13 cellular contexts compared by ENCODE assay signal in the genomic region with DNA sequence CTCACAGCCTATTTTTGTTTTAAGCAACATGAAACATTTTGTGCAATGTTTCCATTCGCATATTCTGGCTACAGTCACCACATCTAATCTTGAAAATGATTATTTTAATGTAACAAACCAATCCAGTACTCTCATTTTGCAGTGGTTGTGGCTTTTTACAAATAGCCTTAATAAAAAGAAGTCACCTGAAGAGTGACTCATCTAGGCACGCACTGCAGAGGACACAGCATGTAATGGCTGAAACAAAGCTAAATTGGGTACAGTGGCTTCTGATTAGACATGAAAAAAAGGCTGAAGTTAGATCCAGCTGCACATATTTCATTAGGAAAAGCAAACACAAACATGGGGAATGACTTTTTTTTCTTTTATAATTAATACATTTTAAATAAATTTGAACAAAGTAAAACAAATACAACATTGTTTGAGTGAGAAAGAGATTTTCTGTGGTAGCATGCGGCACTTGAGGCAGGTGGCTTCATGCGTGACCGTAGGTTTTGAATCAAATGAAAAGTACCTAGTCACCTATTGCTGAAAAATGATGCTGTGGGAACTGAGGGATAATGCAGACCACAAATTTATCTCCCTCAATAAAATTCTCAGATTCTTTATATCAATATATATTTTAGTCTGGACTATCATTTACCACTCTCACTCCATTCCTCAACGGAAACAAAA.
DNase-seq lines count a peak whose midpoint lies in the region; ATAC-seq and TF ChIP-seq lines count a peak whose summit lies in the region.
"Had no signal": no experiment of that assay in that cellular context is flagged by ENCODE, and none has a peak within 500 bp of the region (broad histone marks: within the 10 kb centered on the region; RNA-seq: fewer than 3 reads in every experiment).

No MANE protein-coding gene starts in this region.

- no peak overlapping the region for H3K27ac ChIP-seq in mesendoderm (ENCODE audit: low read depth, low read length)
- H3K27ac ChIP-seq: heart left ventricle had no signal

- no peaks in the 10 kb centered on the region for H3K79me1 ChIP-seq in mesendoderm (ENCODE audit: low read length)

- H3K56ac ChIP-seq in mesendoderm (ENCODE audit: low read length) = no peak overlapping the region

- TF ChIP-seq CTCF in GM13976 (IDR thresholded peaks at IDR 0.05; ENCODE audit: borderline replicate concordance, control extremely low read depth, extremely low read depth, insufficient read depth, missing control alignments) = no peak

- H3K27me3 Mint-ChIP-seq in activated naive CD4-positive, alpha-beta T cell treated with anti-CD3 and anti-CD28 coated beads, Interleukin-2, amount 10 ng/mL, durations not matched to agents 7 days and 5 days = no peaks in the 10 kb centered on the region
- H3K27me3 Mint-ChIP-seq in activated CD8-positive, alpha-beta memory T cell treated with anti-CD3 and anti-CD28 coated beads, Interleukin-2, amount 10 ng/mL, durations not matched to agents 7 days and 5 days = no peaks in the 10 kb centered on the region

- WGBS in mesendoderm (ENCODE audit: extremely low coverage, insufficient coverage, low lambda C conversion rate) = no CpG with 5 or more reads among the region's 6 CpGs

- H2AK5ac ChIP-seq in mesendoderm (ENCODE audit: low read length) = no peak overlapping the region

- no peak overlapping the region for H3K9ac ChIP-seq in mesendoderm (ENCODE audit: low read length)
- H3K9ac ChIP-seq: SK-N-SH had no signal

- H3K9me3 Mint-ChIP-seq in activated naive CD4-positive, alpha-beta T cell treated with anti-CD3 and anti-CD28 coated beads, Interleukin-2, amount 10 ng/mL, durations not matched to agents 7 days and 5 days = no peaks in the 10 kb centered on the region
- H3K9me3 Mint-ChIP-seq in activated CD8-positive, alpha-beta memory T cell treated with anti-CD3 and anti-CD28 coated beads, Interleukin-2, amount 10 ng/mL, durations not matched to agents 7 days and 5 days (ENCODE audit: low read depth) = no peaks in the 10 kb centered on the region

- no peak overlapping the region for H3K23ac ChIP-seq in mesendoderm (ENCODE audit: low read length)

- no peak overlapping the region for H3K4ac ChIP-seq in mesendoderm (ENCODE audit: low read depth, low read length)

- no peak overlapping the region for H3K18ac ChIP-seq in mesendoderm (ENCODE audit: low read length)

- H4K5ac ChIP-seq in mesendoderm (ENCODE audit: low read length) = no peak overlapping the region

- no peaks in the 10 kb centered on the region for H3K4me1 ChIP-seq in mesendoderm (ENCODE audit: control insufficient read depth, low read depth, low read length)
- H3K4me1 ChIP-seq: heart left ventricle had no signal

- no peak overlapping the region for H2BK5ac ChIP-seq in mesendoderm (ENCODE audit: low read length)

- H3K79me2 ChIP-seq in mesendoderm (ENCODE audit: control insufficient read depth, insufficient read depth, low read length) = no peaks in the 10 kb centered on the region

- peak; percentile 7 for DNase-seq in GM13976 (ENCODE audit: low spot score)
- no peak for DNase-seq in activated naive CD4-positive, alpha-beta T cell treated with anti-CD3 and anti-CD28 coated beads, Interleukin-2, amount 10 ng/mL, durations not matched to agents 7 days and 5 days
- no peak for DNase-seq in activated CD8-positive, alpha-beta memory T cell treated with anti-CD3 and anti-CD28 coated beads, Interleukin-2, amount 10 ng/mL, durations not matched to agents 7 days and 5 days
- no peak for DNase-seq in mesendoderm
- DNase-seq in glomerular visceral epithelial cell (ENCODE audit: extremely low spot score) = no peak
- DNase-seq: central memory CD4-positive, alpha-beta T cell; heart left ventricle; left cardiac atrium; SK-N-SH; trophoblast cell had no signal

- no peak overlapping the region for H3K4me2 ChIP-seq in mesendoderm (ENCODE audit: low read length)
- H3K4me2 ChIP-seq: SK-N-SH had no signal

- no peaks in the 10 kb centered on the region for H3K27me3 ChIP-seq in mesendoderm (ENCODE audit: insufficient read depth, low read length, poor library complexity)

- in situ Hi-C loops in GM13976 (cut with MboI; ENCODE audit: low sequenced_read_pairs, unreplicated experiment) = no loop called here

- no peak overlapping the region for H2BK120ac ChIP-seq in mesendoderm (ENCODE audit: low read depth, low read length)

- H2BK15ac ChIP-seq in mesendoderm (replicated peaks; ENCODE audit: low read depth) = no peak overlapping the region

- H3K36me3 ChIP-seq in mesendoderm (ENCODE audit: control insufficient read depth, insufficient read depth, low read length) = no peaks in the 10 kb centered on the region
- H3K36me3 ChIP-seq: heart left ventricle had no signal

- no peak overlapping the region for H3K27ac Mint-ChIP-seq in activated naive CD4-positive, alpha-beta T cell treated with anti-CD3 and anti-CD28 coated beads, Interleukin-2, amount 10 ng/mL, durations not matched to agents 7 days and 5 days
- H3K27ac Mint-ChIP-seq in activated CD8-positive, alpha-beta memory T cell treated with anti-CD3 and anti-CD28 coated beads, Interleukin-2, amount 10 ng/mL, durations not matched to agents 7 days and 5 days = no peak overlapping the region

- H3K36me3 Mint-ChIP-seq in activated naive CD4-positive, alpha-beta T cell treated with anti-CD3 and anti-CD28 coated beads, Interleukin-2, amount 10 ng/mL, durations not matched to agents 7 days and 5 days = no peaks in the 10 kb centered on the region
- H3K36me3 Mint-ChIP-seq in activated CD8-positive, alpha-beta memory T cell treated with anti-CD3 and anti-CD28 coated beads, Interleukin-2, amount 10 ng/mL, durations not matched to agents 7 days and 5 days = no peaks in the 10 kb centered on the region

- ATAC-seq in GM19467 (IDR thresholded peaks at IDR 0.05; ENCODE audit: unreplicated experiment) (peak; percentile 51), HG02840 (IDR thresholded peaks at IDR 0.05; ENCODE audit: low FRiP score, unreplicated experiment) (peak; percentile 75), HG03520 (IDR thresholded peaks at IDR 0.05; ENCODE audit: unreplicated experiment) (peak; percentile 88)
- no peak for ATAC-seq in activated CD8-positive, alpha-beta memory T cell treated with anti-CD3 and anti-CD28 coated beads, Interleukin-2, amount 10 ng/mL, durations not matched to agents 7 days and 5 days
- ATAC-seq: heart left ventricle, left cardiac atrium had no signal

- CTCF ChIA-PET in activated naive CD4-positive, alpha-beta T cell treated with anti-CD3 and anti-CD28 coated beads, Interleukin-2, amount 10 ng/mL, durations not matched to agents 7 days and 5 days (lab: Charles Lee) = interaction anchor here (0.9 kb wide), 1 partner anchor 774 kb away, joined by 3 read pairs; no protein-coding TSS in a partner anchor
- CTCF ChIA-PET in activated CD8-positive, alpha-beta memory T cell treated with anti-CD3 and anti-CD28 coated beads, Interleukin-2, amount 10 ng/mL, durations not matched to agents 7 days and 5 days (lab: Charles Lee) = no interaction called here

- no peak overlapping the region for H4K8ac ChIP-seq in mesendoderm (ENCODE audit: low read depth, low read length)

- no peak overlapping the region for H3K4me3 ChIP-seq in mesendoderm (ENCODE audit: low read length)
- H3K4me3 ChIP-seq: heart left ventricle had no signal

- no peaks in the 10 kb centered on the region for H3K4me1 Mint-ChIP-seq in activated naive CD4-positive, alpha-beta T cell treated with anti-CD3 and anti-CD28 coated beads, Interleukin-2, amount 10 ng/mL, durations not matched to agents 7 days and 5 days
- H3K4me1 Mint-ChIP-seq in activated CD8-positive, alpha-beta memory T cell treated with anti-CD3 and anti-CD28 coated beads, Interleukin-2, amount 10 ng/mL, durations not matched to agents 7 days and 5 days = no peaks in the 10 kb centered on the region

- H3K4me3 Mint-ChIP-seq in activated naive CD4-positive, alpha-beta T cell treated with anti-CD3 and anti-CD28 coated beads, Interleukin-2, amount 10 ng/mL, durations not matched to agents 7 days and 5 days = no peak overlapping the region
- H3K4me3 Mint-ChIP-seq in activated CD8-positive, alpha-beta memory T cell treated with anti-CD3 and anti-CD28 coated beads, Interleukin-2, amount 10 ng/mL, durations not matched to agents 7 days and 5 days = no peak overlapping the region
